In genomic region chr17:79007504-79008381, GRCh38 we compare ENCODE assay signal across 9 cellular contexts. TPM values are rescaled to one million over a fixed set of nuclear protein-coding genes. Genes with fewer than 3 reads are reported as not detected.
DNase-seq lines count a peak whose midpoint lies in the region; ATAC-seq and TF ChIP-seq lines count a peak whose summit lies in the region.
"Had no signal": no experiment of that assay in that cellular context is flagged by ENCODE, and none has a peak within 500 bp of the region (broad histone marks: within the 10 kb centered on the region; RNA-seq: fewer than 3 reads in every experiment).

No MANE protein-coding gene starts in this region.

- CTCF ChIA-PET in CD4-positive, alpha-beta memory T cell (lab: Charles Lee; ENCODE audit: partially characterized antibody), result no interaction called here

- H4K20me1 ChIP-seq in OCI-LY1 (ENCODE audit: insufficient read depth, low read length), result no peaks in the 10 kb centered on the region

- H3K27ac ChIP-seq in CD4-positive, alpha-beta memory T cell (ENCODE audit: low read depth, low read length), result no peak overlapping the region
- no peak overlapping the region for H3K27ac ChIP-seq in OCI-LY1 (ENCODE audit: low read depth, low read length, poor library complexity, severe bottlenecking)
- no peak overlapping the region for H3K27ac ChIP-seq in duodenal mucosa (ENCODE audit: low read depth, low read length)

- H3K36me3 ChIP-seq in CD4-positive, alpha-beta memory T cell (ENCODE audit: insufficient read depth, low read length), result peaks cover under 1% of the 10 kb centered on the region
- no peaks in the 10 kb centered on the region for H3K36me3 ChIP-seq in OCI-LY1 (ENCODE audit: insufficient read depth, low read length)
- peaks cover 0 to 11% of the 10 kb centered on the region in 2 donors for H3K36me3 ChIP-seq in duodenal mucosa (ENCODE audit: control insufficient read depth in 1 of 2, insufficient read depth in 2 of 2, low read length in 2 of 2)

- no peaks in the 10 kb centered on the region for H3F3A ChIP-seq in OCI-LY1 (ENCODE audit: insufficient read depth, low read length)

- H3K9ac ChIP-seq in OCI-LY1 (ENCODE audit: low read length) (no peak overlapping the region), duodenal mucosa (ENCODE audit: low read depth in 1 of 2, low read length in 2 of 2) (peak overlapping the region; percentile 91 to 94)

- ATAC-seq in omental fat pad (ENCODE audit: low FRiP score), result no peak
- ATAC-seq in HG03280 (IDR thresholded peaks at IDR 0.05; ENCODE audit: unreplicated experiment), result no peak
- no peak for ATAC-seq in HG02678 (IDR thresholded peaks at IDR 0.05; ENCODE audit: unreplicated experiment)

- H2AFZ ChIP-seq in OCI-LY1 (ENCODE audit: low read length), result no peak overlapping the region

- POLR2A ChIA-PET in CD4-positive, alpha-beta memory T cell (lab: Charles Lee; ENCODE audit: partially characterized antibody), result no interaction called here

- peaks cover 0 to 3% (median 0%) of the 10 kb centered on the region in 8 donors for H3K9me3 Mint-ChIP-seq in CD4-positive, alpha-beta memory T cell

- no peak for TF ChIP-seq CTCF in OCI-LY1 (IDR thresholded peaks at IDR 0.05; ENCODE audit: low read length)
- no peak for TF ChIP-seq CTCF in omental fat pad (IDR thresholded peaks at IDR 0.05)

- peak overlapping the region in 5 of 7 donors; percentile 94 to 98 (median 97) for H3K27ac Mint-ChIP-seq in CD4-positive, alpha-beta memory T cell

- DNase-seq in CD4-positive, alpha-beta memory T cell, result no peak
- peak; percentile 14 for DNase-seq in omental fat pad (ENCODE audit: low spot score)
- DNase-seq in NCI-H2029 (lab: John Stamatoyannopoulos, UW), result no peak
- no peak for DNase-seq in H4 (ENCODE audit: low spot score)
- DNase-seq: NCI-H1092 treated with DMSO at 0.1 percent for 48 hours had no signal

- intact Hi-C loops in CD4-positive, alpha-beta memory T cell (cut with micrococcal nuclease), result no loop called here

- H3K9me2 ChIP-seq in OCI-LY1 (ENCODE audit: low read depth, low read length), result no peaks in the 10 kb centered on the region

- peak overlapping the region in 1 of 2 donors; percentile 91 for H3K4me3 ChIP-seq in CD4-positive, alpha-beta memory T cell (ENCODE audit: low read length in 2 of 2)
- H3K4me3 ChIP-seq in OCI-LY1 (ENCODE audit: low read depth, low read length, poor library complexity, severe bottlenecking) (peak overlapping the region; percentile 93), duodenal mucosa (ENCODE audit: low read depth in 1 of 2, low read length in 2 of 2) (peak overlapping the region; percentile 82 to 91)

- H3K27me3 ChIP-seq in CD4-positive, alpha-beta memory T cell (ENCODE audit: insufficient read depth, low read length), result no peaks in the 10 kb centered on the region
- no peaks in the 10 kb centered on the region for H3K27me3 ChIP-seq in OCI-LY1 (ENCODE audit: insufficient read depth, low read length)
- no peaks in the 10 kb centered on the region for H3K27me3 ChIP-seq in duodenal mucosa (ENCODE audit: control insufficient read depth in 1 of 2, insufficient read depth in 2 of 2, low read length in 2 of 2)

- peaks cover 0 to 14% of the 10 kb centered on the region in 2 donors for H3K36me3 Mint-ChIP-seq in CD4-positive, alpha-beta memory T cell

- no peaks in the 10 kb centered on the region for H3K79me2 ChIP-seq in OCI-LY1 (ENCODE audit: insufficient read depth, low read length)

- no peaks in the 10 kb centered on the region for H3K27me3 Mint-ChIP-seq in CD4-positive, alpha-beta memory T cell

- peak overlapping the region; percentile 52 to 96 (median 92) for H3K4me3 Mint-ChIP-seq in CD4-positive, alpha-beta memory T cell

- peaks cover 31 to 57% (median 46%) of the 10 kb centered on the region in 4 donors for H3K4me1 Mint-ChIP-seq in CD4-positive, alpha-beta memory T cell

- H3K9me3 ChIP-seq in CD4-positive, alpha-beta memory T cell (ENCODE audit: control insufficient read depth in 1 of 2, low read length in 2 of 2), result no peaks in the 10 kb centered on the region
- H3K9me3 ChIP-seq in OCI-LY1 (ENCODE audit: low read length) (no peaks in the 10 kb centered on the region), duodenal mucosa (ENCODE audit: control insufficient read depth in 1 of 2, low read length in 2 of 2) (no peaks in the 10 kb centered on the region)

- peaks cover 50% of the 10 kb centered on the region for H3K4me1 ChIP-seq in CD4-positive, alpha-beta memory T cell (ENCODE audit: insufficient read depth, low read length)
- H3K4me1 ChIP-seq in OCI-LY1 (ENCODE audit: insufficient read depth, low read length, severe bottlenecking) (peaks cover 23% of the 10 kb centered on the region), duodenal mucosa (ENCODE audit: control insufficient read depth in 1 of 2, insufficient read depth in 2 of 2, low read length in 2 of 2) (peaks cover 46 to 47% of the 10 kb centered on the region in 2 donors)

- H3K4me2 ChIP-seq in OCI-LY1 (ENCODE audit: low read length), result peak overlapping the region; percentile 76

RNA-seq across cellular contexts. Expression of gene CANT1, which starts 1.8 kb away (rescaled TPM):
- total RNA-seq in CD4-positive, alpha-beta memory T cell, result 10 to 100 TPM; 57.9 to 59.4 TPM
- 10 to 100 TPM in 1 of 2 donors, 1 to 10 TPM in 1; 7.2 to 10.5 TPM for polyA plus RNA-seq in CD4-positive, alpha-beta memory T cell
- total RNA-seq in omental fat pad, result 10 to 100 TPM; 24.0 to 34.8 (median 30.3) TPM
- total RNA-seq in H4 (2014; rRNA removed; shearing (Covaris generic)), result 56.9 and 59.0 TPM in 2 replicates

RNA-seq across cellular contexts. Expression of gene C1QTNF1, which starts 16.2 kb away (rescaled TPM):
- total RNA-seq in CD4-positive, alpha-beta memory T cell, result not detected
- not detected for polyA plus RNA-seq in CD4-positive, alpha-beta memory T cell
- 100 to 1,000 TPM; 110 to 438 (median 388) TPM for total RNA-seq in omental fat pad
- total RNA-seq in H4 (2014; rRNA removed; shearing (Covaris generic)), result 0.56 and 2.6 TPM in 2 replicates

RNA-seq across cellular contexts. Expression of gene LGALS3BP, which starts 28.0 kb away (rescaled TPM):
- total RNA-seq in CD4-positive, alpha-beta memory T cell, result 10 to 100 TPM; 44.8 to 45.5 TPM
- polyA plus RNA-seq in CD4-positive, alpha-beta memory T cell, result 10 to 100 TPM; 56.4 to 70.7 TPM
- total RNA-seq in omental fat pad, result 100 to 1,000 TPM; 325 to 516 (median 441) TPM
- 742 and 897 TPM in 2 replicates for total RNA-seq in H4 (2014; rRNA removed; shearing (Covaris generic))

Comparison
In these comparisons a context has a peak if more than half of its experiments do, and no peak if none do; other contexts are left out.
1. RNA of gene C1QTNF1, which starts 16.2 kb away (total RNA-seq): 110 to 438 TPM in omental fat pad; 0.56 to 2.6 TPM in H4 and not detected in CD4-positive, alpha-beta memory T cell; every median in the first group is over 10 times any median in the second.
2. RNA of gene LGALS3BP, which starts 28.0 kb away (total RNA-seq): 742 to 897 TPM in H4 and 325 to 516 TPM in omental fat pad; 44.8 to 45.5 TPM in CD4-positive, alpha-beta memory T cell; every median in the first group is over 4 times any median in the second.